Comparison of ENCODE assay signal across 8 cellular contexts in genomic region chr5:41924526-41924871, GRCh38. TPM values are rescaled to one million over a fixed set of nuclear protein-coding genes. Genes with fewer than 3 reads are reported as not detected.
DNase-seq lines count a peak whose midpoint lies in the region; ATAC-seq, FAIRE-seq and TF ChIP-seq lines count a peak whose summit lies in the region.

No MANE protein-coding gene starts in this region.

- peak overlapping the region; percentile 96 to 98 (median 97) for H3K27ac Mint-ChIP-seq in CD4-positive, CD25-positive, alpha-beta regulatory T cell
- H3K27ac Mint-ChIP-seq in osteocyte (ENCODE audit: unreplicated experiment), result peak overlapping the region; percentile 91

- H2BK120ac ChIP-seq in H1 (replicated peaks; ENCODE audit: low read depth, low read length), result no peak overlapping the region

- no peak overlapping the region for H2BK15ac ChIP-seq in H1 (ENCODE audit: low read length)

- TF ChIP-seq POLR2A in H1 (IDR thresholded peaks at IDR 0.05; ENCODE audit: control extremely low read depth in 1 of 2, low read depth in 2 of 2, low read length in 2 of 2), result no peak
- TF ChIP-seq POLR2A in lower leg skin (IDR thresholded peaks at IDR 0.05), result no peak

- peaks cover 13% of the 10 kb centered on the region for H3K36me3 Mint-ChIP-seq in CD4-positive, CD25-positive, alpha-beta regulatory T cell
- peaks cover 17% of the 10 kb centered on the region for H3K36me3 Mint-ChIP-seq in osteocyte (ENCODE audit: unreplicated experiment)

- 95% methylated on average over 4 of the region's 4 CpGs; no CpG with 5 or more reads in 1 of the 2 experiments for WGBS in H1 (ENCODE audit: extremely low coverage in 1 of 2, insufficient coverage in 1 of 2, insufficient read length in 1 of 2, insufficient replicate concordance in 2 of 2, low coverage in 1 of 2, low lambda C conversion rate in 2 of 2, missing lambda C conversion rate in 1 of 2), 2 experiments
- 53 to 56% methylated on average over 4 of the region's 4 CpGs for WGBS in lower leg skin, 2 donors

- H3K56ac ChIP-seq in H1 (replicated peaks; ENCODE audit: insufficient read length, low read depth, low read length), result no peak overlapping the region

- H2AFZ ChIP-seq in OCI-LY3 (ENCODE audit: low read depth, low read length) (peak overlapping the region; percentile 88), H1 (ENCODE audit: low read length) (peak overlapping the region; percentile 73)

- no peaks in the 10 kb centered on the region for H3K27me3 ChIP-seq in CD4-positive, CD25-positive, alpha-beta regulatory T cell (ENCODE audit: control insufficient read depth, insufficient read depth, low read length)
- H3K27me3 ChIP-seq in OCI-LY3 (ENCODE audit: low read depth, low read length), result no peaks in the 10 kb centered on the region
- no peaks in the 10 kb centered on the region for H3K27me3 ChIP-seq in H1 (replicated peaks in 1 of 4; ENCODE audit: control insufficient read depth in 3 of 4, extremely low read depth in 1 of 4, insufficient read depth in 3 of 4, low read length in 3 of 4)

- no peak overlapping the region for H2BK5ac ChIP-seq in H1 (ENCODE audit: low read depth, low read length)

- H3K14ac ChIP-seq in H1 (ENCODE audit: insufficient read length), result no peak overlapping the region

- peaks cover 14 to 47% (median 24%) of the 10 kb centered on the region in 4 donors for H3K4me1 Mint-ChIP-seq in CD4-positive, CD25-positive, alpha-beta regulatory T cell
- peaks cover 4% of the 10 kb centered on the region for H3K4me1 Mint-ChIP-seq in osteocyte (ENCODE audit: unreplicated experiment)

- H4K91ac ChIP-seq in H1 (replicated peaks; ENCODE audit: insufficient read length, low read length), result no peak overlapping the region

- H2BK20ac ChIP-seq in H1 (ENCODE audit: low read length), result no peak overlapping the region

- no peak for DNase-seq in CD4-positive, CD25-positive, alpha-beta regulatory T cell
- DNase-seq in H1 (ENCODE audit: low read depth in 1 of 2, low spot score in 2 of 2), result no peak
- DNase-seq in osteocyte (ENCODE audit: extremely low spot score, unreplicated experiment), result no peak
- no peak for DNase-seq in lower leg skin (ENCODE audit: low spot score in 2 of 2)
- no peak for DNase-seq in NCI-H1092 (lab: John Stamatoyannopoulos, UW)
- DNase-seq in NCI-H1048 (lab: John Stamatoyannopoulos, UW), result no peak
- no peak for DNase-seq in islet precursor cell

- POLR2A ChIA-PET in H1 (lab: Charles Lee; ENCODE audit: partially characterized antibody), result interaction anchor here (1.1 to 2.1 kb wide), 2 partner anchors 11 to 20 kb away, joined by 5 to 6 read pairs; partner anchors contain the start of gene RIMOC1

- no peak for TF ChIP-seq RAD21 in H1 (IDR thresholded peaks at IDR 0.05 in 1 of 2, conservative IDR thresholded peaks at IDR 0.05 in 1 of 2; ENCODE audit: low read depth in 2 of 2, low read length in 2 of 2)

- H3K23me2 ChIP-seq in H1 (ENCODE audit: low read depth, low read length), result peaks cover 3% of the 10 kb centered on the region; the same call in 1 of the 2 replicates

- peaks cover 0 to 2% (median 0%) of the 10 kb centered on the region in 7 donors for H3K9me3 Mint-ChIP-seq in CD4-positive, CD25-positive, alpha-beta regulatory T cell
- no peaks in the 10 kb centered on the region for H3K9me3 Mint-ChIP-seq in osteocyte (ENCODE audit: unreplicated experiment)

- no peaks in the 10 kb centered on the region for H4K20me1 ChIP-seq in OCI-LY3 (ENCODE audit: insufficient read depth, low read length)
- no peaks in the 10 kb centered on the region for H4K20me1 ChIP-seq in H1 (replicated peaks in 1 of 2; ENCODE audit: control insufficient read depth in 1 of 2, insufficient read depth in 2 of 2, low read length in 2 of 2)

- TF ChIP-seq EP300 in H1 (IDR thresholded peaks at IDR 0.05; ENCODE audit: borderline replicate concordance in 1 of 2, low read depth in 2 of 2, low read length in 2 of 2), result no peak

- TF ChIP-seq CTCF in OCI-LY3 (IDR thresholded peaks at IDR 0.05; ENCODE audit: low read depth, low read length) (no peak), H1 (IDR thresholded peaks at IDR 0.05; ENCODE audit: control extremely low read depth in 1 of 3, insufficient read depth in 1 of 3, low read depth in 1 of 3, low read length in 3 of 3) (no peak), osteocyte (IDR thresholded peaks at IDR 0.05) (no peak), lower leg skin (IDR thresholded peaks at IDR 0.05) (no peak)

- H3K4me1 ChIP-seq in CD4-positive, CD25-positive, alpha-beta regulatory T cell (ENCODE audit: control insufficient read depth, insufficient read depth, low read length, poor library complexity, severe bottlenecking), result peaks cover 21% of the 10 kb centered on the region
- H3K4me1 ChIP-seq in OCI-LY3 (ENCODE audit: low read length), result peaks cover 29% of the 10 kb centered on the region
- peaks cover 0 to 3% (median 0%) of the 10 kb centered on the region in 4 experiments; a peak in 2 of 7 replicates for H3K4me1 ChIP-seq in H1 (replicated peaks in 1 of 4; ENCODE audit: control insufficient read depth in 3 of 4, insufficient read depth in 4 of 4, low read length in 3 of 4)

- H2BK12ac ChIP-seq in H1 (ENCODE audit: low read depth, low read length), result no peak overlapping the region

- H3K36me3 ChIP-seq in CD4-positive, CD25-positive, alpha-beta regulatory T cell (ENCODE audit: control insufficient read depth, insufficient read depth, low read length), result peaks cover 14% of the 10 kb centered on the region
- peaks cover 19% of the 10 kb centered on the region for H3K36me3 ChIP-seq in OCI-LY3 (replicated peaks; ENCODE audit: low read depth, low read length)
- peaks cover 0 to 3% (median 1%) of the 10 kb centered on the region in 4 experiments; a peak in 2 of 8 replicates for H3K36me3 ChIP-seq in H1 (ENCODE audit: control insufficient read depth in 2 of 4, insufficient read depth in 4 of 4, low read length in 3 of 4)

- H4K5ac ChIP-seq in H1 (ENCODE audit: insufficient read length, low read depth, low read length), result no peak overlapping the region

- H2AK5ac ChIP-seq in H1 (ENCODE audit: low read depth, low read length), result no peak overlapping the region

- H3K9ac ChIP-seq in OCI-LY3 (ENCODE audit: low read length) (peak overlapping the region; percentile 86), H1 (replicated peaks in 1 of 4; ENCODE audit: extremely low read depth in 1 of 4, low read depth in 3 of 4, low read length in 3 of 4) (peak overlapping the region in 2 of 4 experiments; percentile 63 to 70; a peak in 2 of 7 replicates)

- no peak overlapping the region for H3K23ac ChIP-seq in H1 (ENCODE audit: insufficient read length)

- CTCF ChIA-PET in H1 (lab: Charles Lee; ENCODE audit: partially characterized antibody), result interaction anchor here (1.1 to 2.0 kb wide), 2 partner anchors 17 to 132 kb away, joined by 4 to 17 read pairs; no protein-coding TSS in a partner anchor

- H3K9me3 ChIP-seq in CD4-positive, CD25-positive, alpha-beta regulatory T cell (ENCODE audit: control insufficient read depth in 2 of 2, low read length in 2 of 2), result no peaks in the 10 kb centered on the region
- H3K9me3 ChIP-seq in OCI-LY3 (ENCODE audit: insufficient read depth, low read length) (no peaks in the 10 kb centered on the region), H1 (ENCODE audit: insufficient read depth in 2 of 2, low read depth in 1 of 2, low read length in 1 of 2) (no peaks in the 10 kb centered on the region)

- peak overlapping the region; percentile 81 for H3K4me3 ChIP-seq in CD4-positive, CD25-positive, alpha-beta regulatory T cell (ENCODE audit: low read depth, low read length)
- H3K4me3 ChIP-seq in OCI-LY3 (ENCODE audit: low read length) (peak overlapping the region; percentile 90), H1 (ENCODE audit: extremely low read depth in 1 of 4, insufficient read depth in 2 of 4, low read depth in 3 of 4, low read length in 4 of 4) (peak overlapping the region; percentile 25 to 70 (median 68); a peak in 7 of 8 replicates), lower leg skin (ENCODE audit: low read depth, poor library complexity, severe bottlenecking) (no peak overlapping the region)

- H3K4me3 Mint-ChIP-seq in CD4-positive, CD25-positive, alpha-beta regulatory T cell, result peak overlapping the region; percentile 85 to 88 (median 86)
- peak overlapping the region; percentile 81 for H3K4me3 Mint-ChIP-seq in osteocyte (ENCODE audit: unreplicated experiment)

- H3K27ac ChIP-seq in CD4-positive, CD25-positive, alpha-beta regulatory T cell (ENCODE audit: insufficient read depth, low read length, poor library complexity, severe bottlenecking), result peak overlapping the region; percentile 95
- H3K27ac ChIP-seq in OCI-LY3 (ENCODE audit: low read length) (peak overlapping the region; percentile 51), H1 (ENCODE audit: low read depth, low read length) (no peak overlapping the region)

- intact Hi-C loops in lower leg skin (cut with DNase I; ENCODE audit: low total_unique reads), result no loop called here

- no peaks in the 10 kb centered on the region for H3K79me1 ChIP-seq in H1 (ENCODE audit: low read depth, low read length)

- no peaks in the 10 kb centered on the region for H3K79me2 ChIP-seq in OCI-LY3 (ENCODE audit: low read length)
- H3K79me2 ChIP-seq in H1 (ENCODE audit: control insufficient read depth in 1 of 2, insufficient read depth in 2 of 2, low read length in 2 of 2), result no peaks in the 10 kb centered on the region

- H3K4me2 ChIP-seq in OCI-LY3 (ENCODE audit: low read length), result peak overlapping the region; percentile 93
- H3K4me2 ChIP-seq in H1 (ENCODE audit: insufficient read depth in 1 of 2, low read depth in 2 of 2, low read length in 2 of 2), result peak overlapping the region; percentile 42 to 79

- H3K27me3 Mint-ChIP-seq in CD4-positive, CD25-positive, alpha-beta regulatory T cell, result no peaks in the 10 kb centered on the region
- H3K27me3 Mint-ChIP-seq in osteocyte (ENCODE audit: unreplicated experiment), result no peaks in the 10 kb centered on the region

- 0 out of 2 replicates have a peak overlapping the region, but pooled peaks have one; percentile 95 for H4K8ac ChIP-seq in H1 (ENCODE audit: extremely low read depth, insufficient read depth, low read length)

- ATAC-seq in CD4-positive, CD25-positive, alpha-beta regulatory T cell (ENCODE audit: low read depth in 2 of 2), result no peak

- no peak overlapping the region for H3K4ac ChIP-seq in H1 (replicated peaks; ENCODE audit: insufficient read length, low read depth, low read length)

- no peak for FAIRE-seq in H1 (lab: Jason Lieb, UNC)

- no peak overlapping the region for H3K18ac ChIP-seq in H1 (ENCODE audit: extremely low read depth, low read length)

RNA-seq across cellular contexts. Expression of gene FBXO4, which starts 0.6 kb away (rescaled TPM):
- total RNA-seq in CD4-positive, CD25-positive, alpha-beta regulatory T cell, result 11.9 TPM
- polyA plus RNA-seq in CD4-positive, CD25-positive, alpha-beta regulatory T cell, result 10 to 100 TPM; 18.0 to 27.4 (median 21.5) TPM
- total RNA-seq in H1 (2021; fragmentation: NEBNext Ultra II Directional; extraction: Animal tissue kit (Norgen Biotek cat#: 25700)), result 0.57 and 0.88 TPM in 2 replicates
- polyA plus RNA-seq in H1 (2011; rRNA removed), result 0.44 and 0.60 TPM in 2 replicates
- 0.59 TPM for polyA plus RNA-seq in H1 (2011; cell fraction: cytosol; rRNA removed)
- 0.29 TPM for polyA plus RNA-seq in H1 (2011; cell fraction: nucleus; rRNA removed)
- polyA plus RNA-seq in H1 (2012, experiment 1 of 2), result 0.46 to 1.2 TPM (median 0.51 TPM) in 4 replicates
- polyA plus RNA-seq in H1 (2012, experiment 2 of 2), result 0.31 TPM
- polyA plus RNA-seq in H1 (2013, experiment 1 of 2), result 0.77 TPM
- 1.0 TPM for polyA plus RNA-seq in H1 (2013, experiment 2 of 2)
- polyA minus RNA-seq in H1 (2011; rRNA and poly(A)+ RNA removed), result 0.19 and 0.27 TPM in 2 replicates
- not detected for polyA minus RNA-seq in H1 (2011; cell fraction: cytosol; rRNA and poly(A)+ RNA removed)
- 1.2 TPM for polyA minus RNA-seq in H1 (2011; cell fraction: nucleus; rRNA and poly(A)+ RNA removed)
- total RNA-seq in osteocyte, result 4.2 and 6.9 TPM in 2 replicates
- total RNA-seq in lower leg skin, result 10 to 100 TPM in 1 of 4 donors, 1 to 10 TPM in 3; 6.6 to 11.3 (median 8.8) TPM

RNA-seq across cellular contexts. Expression of gene RIMOC1, which starts 20.4 kb away (rescaled TPM):
- total RNA-seq in CD4-positive, CD25-positive, alpha-beta regulatory T cell, result 13.7 TPM
- polyA plus RNA-seq in CD4-positive, CD25-positive, alpha-beta regulatory T cell, result 10 to 100 TPM; 11.2 to 12.5 (median 11.7) TPM
- 33.4 and 35.1 TPM in 2 replicates for total RNA-seq in H1 (2021; fragmentation: NEBNext Ultra II Directional; extraction: Animal tissue kit (Norgen Biotek cat#: 25700))
- 12.6 and 20.6 TPM in 2 replicates for polyA plus RNA-seq in H1 (2011; rRNA removed)
- 18.9 TPM for polyA plus RNA-seq in H1 (2011; cell fraction: cytosol; rRNA removed)
- polyA plus RNA-seq in H1 (2011; cell fraction: nucleus; rRNA removed), result 4.5 TPM
- polyA plus RNA-seq in H1 (2012, experiment 1 of 2), result 6.4 to 18.1 TPM (median 9.1 TPM) in 4 replicates
- 2.6 TPM for polyA plus RNA-seq in H1 (2012, experiment 2 of 2)
- polyA plus RNA-seq in H1 (2013, experiment 1 of 2), result 16.3 TPM
- 16.8 TPM for polyA plus RNA-seq in H1 (2013, experiment 2 of 2)
- 25.4 and 25.5 TPM in 2 replicates for polyA minus RNA-seq in H1 (2011; rRNA and poly(A)+ RNA removed)
- 10.9 TPM for polyA minus RNA-seq in H1 (2011; cell fraction: cytosol; rRNA and poly(A)+ RNA removed)
- 13.1 TPM for polyA minus RNA-seq in H1 (2011; cell fraction: nucleus; rRNA and poly(A)+ RNA removed)
- total RNA-seq in osteocyte (43.6 and 44.4 TPM in 2 replicates), lower leg skin (10 to 100 TPM; 14.1 to 19.1 (median 15.0) TPM)

RNA-seq across cellular contexts. Expression of gene OXCT1, which starts 54.3 kb away (rescaled TPM):
- 27.4 TPM for total RNA-seq in CD4-positive, CD25-positive, alpha-beta regulatory T cell
- polyA plus RNA-seq in CD4-positive, CD25-positive, alpha-beta regulatory T cell, result 10 to 100 TPM; 22.3 to 31.3 (median 29.6) TPM
- 25.8 and 28.2 TPM in 2 replicates for total RNA-seq in H1 (2021; fragmentation: NEBNext Ultra II Directional; extraction: Animal tissue kit (Norgen Biotek cat#: 25700))
- polyA plus RNA-seq in H1 (2011; rRNA removed), result 5.2 and 10.1 TPM in 2 replicates
- polyA plus RNA-seq in H1 (2011; cell fraction: cytosol; rRNA removed), result 11.8 TPM
- polyA plus RNA-seq in H1 (2011; cell fraction: nucleus; rRNA removed), result 8.4 TPM
- 24.7 to 39.8 TPM (median 25.8 TPM) in 4 replicates for polyA plus RNA-seq in H1 (2012, experiment 1 of 2)
- 2.2 TPM for polyA plus RNA-seq in H1 (2012, experiment 2 of 2)
- 13.5 TPM for polyA plus RNA-seq in H1 (2013, experiment 1 of 2)
- polyA plus RNA-seq in H1 (2013, experiment 2 of 2), result 13.7 TPM
- polyA minus RNA-seq in H1 (2011; rRNA and poly(A)+ RNA removed), result 13.0 and 20.7 TPM in 2 replicates
- polyA minus RNA-seq in H1 (2011; cell fraction: cytosol; rRNA and poly(A)+ RNA removed), result 13.1 TPM
- polyA minus RNA-seq in H1 (2011; cell fraction: nucleus; rRNA and poly(A)+ RNA removed), result 19.8 TPM
- 41.0 and 41.9 TPM in 2 replicates for total RNA-seq in osteocyte
- total RNA-seq in lower leg skin, result 10 to 100 TPM; 19.0 to 28.8 (median 20.9) TPM
